Comparison of ENCODE assay signal across 14 cellular contexts in genomic region chr1:209355415-209355814, GRCh38.
"Had no signal": no experiment of that assay in that cellular context is flagged by ENCODE, and none has a peak within 500 bp of the region (broad histone marks: within the 10 kb centered on the region; RNA-seq: fewer than 3 reads in every experiment).

No MANE protein-coding gene starts in this region.

- H3K9ac ChIP-seq: parathyroid adenoma had no signal

- H3K4me3 ChIP-seq: ascending aorta, gastroesophageal sphincter, tibial nerve had no signal

- FAIRE-seq: islet of Langerhans had no signal

- H3K9me3 ChIP-seq: ascending aorta, gastroesophageal sphincter, neutrophil, tibial nerve had no signal

- H3K27me3 ChIP-seq: ascending aorta, neutrophil, tibial nerve had no signal

- H3K27ac ChIP-seq: ascending aorta, gastroesophageal sphincter, neutrophil, parathyroid adenoma, tibial nerve, VCaP had no signal

- H3K4me1 ChIP-seq: ascending aorta, gastroesophageal sphincter, parathyroid adenoma had no signal

- H3K79me2 ChIP-seq: parathyroid adenoma had no signal

- H2AFZ ChIP-seq: parathyroid adenoma had no signal

- DNase-seq: activated CD4-positive, alpha-beta memory T cell treated with anti-CD3 and anti-CD28 coated beads, Interleukin-2, amount 10 ng/mL, durations not matched to agents 7 days and 5 days; activated naive CD4-positive, alpha-beta T cell treated with anti-CD3 and anti-CD28 coated beads, Interleukin-2, amount 10 ng/mL, durations not matched to agents 7 days and 5 days; activated T-cell treated with anti-CD3 and anti-CD28 coated beads, Interleukin-2, amount 50 U/mL, for 24 hours; naive thymus-derived CD8-positive, alpha-beta T cell; stimulated activated CD4-positive, alpha-beta T cell treated with anti-CD3 and anti-CD28 coated beads, Interleukin-2, amount 100 ng/mL, for 48 hours had no signal

- ATAC-seq: gastroesophageal sphincter; left lobe of liver; naive thymus-derived CD8-positive, alpha-beta T cell; stimulated activated memory B cell treated with anti-CD40 and anti-IgM and Interleukin-4, amounts not matched to agents 10 μg/mL and 1 μg/mL and 100 μg/mL, for 72 hours had no signal

- H3K36me3 ChIP-seq: ascending aorta, gastroesophageal sphincter, neutrophil, tibial nerve had no signal
